ENCODE assay signal across 8 cellular contexts in the genomic region with DNA sequence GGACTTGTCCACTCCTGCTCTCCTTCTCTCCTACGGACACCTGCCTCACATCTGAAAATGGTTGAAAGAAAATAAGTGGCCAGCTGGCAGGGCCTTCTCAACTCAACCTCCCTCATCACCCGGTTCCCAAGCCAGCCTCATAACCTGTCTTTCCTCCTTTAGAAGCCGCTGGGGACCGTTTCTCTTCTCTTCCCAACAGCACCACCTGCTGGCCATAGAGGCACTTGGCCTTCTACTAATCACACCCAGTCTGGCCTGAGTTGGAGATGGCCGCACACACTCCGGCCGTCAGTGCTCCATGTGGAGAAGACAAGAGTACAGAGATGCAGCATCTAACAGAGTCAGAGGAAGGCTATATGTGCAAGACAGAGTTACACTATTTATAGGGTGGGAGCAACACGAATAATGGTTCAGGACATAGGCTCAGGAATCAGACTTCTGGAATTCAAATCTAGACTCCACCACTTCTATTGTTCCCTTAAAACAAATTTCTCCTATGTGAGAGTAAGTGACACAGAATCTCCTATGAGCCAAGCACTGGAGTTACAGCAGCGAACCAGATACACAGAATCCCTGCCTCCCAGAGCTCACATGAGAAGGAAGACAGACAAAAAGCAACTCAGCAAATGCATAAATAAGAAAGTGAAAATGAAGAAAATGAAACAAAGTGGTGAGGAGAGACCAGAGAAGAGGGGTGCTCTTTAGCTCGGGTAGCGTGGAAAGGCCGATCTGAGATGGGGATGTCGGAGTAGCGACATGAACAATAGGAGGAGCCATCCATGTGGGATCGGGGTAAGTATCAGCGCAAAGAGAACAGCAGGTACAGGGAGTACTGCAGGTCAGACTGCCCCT. TPM values are rescaled to one million over a fixed set of nuclear protein-coding genes. Genes with fewer than 3 reads are reported as not detected.
DNase-seq lines count a peak whose midpoint lies in the region; ATAC-seq and TF ChIP-seq lines count a peak whose summit lies in the region.
"Not testable (repeated sequence)": the region's sequence is repeated elsewhere in the genome, so short reads cannot be mapped to it uniquely, and the experiment has no call there.

No MANE protein-coding gene starts in this region.

- H3K27ac Mint-ChIP-seq in activated CD4-positive, alpha-beta T cell treated with anti-CD3 and anti-CD28 coated beads, Interleukin-2, amount 10 ng/mL, durations not matched to agents 24 days and 14 days; chondrocyte (ENCODE audit: unreplicated experiment): not testable (repeated sequence)

- intact Hi-C loops in activated CD4-positive, alpha-beta T cell treated with anti-CD3 and anti-CD28 coated beads, Interleukin-2, amount 10 ng/mL, durations not matched to agents 24 days and 14 days (cut with micrococcal nuclease), result loop anchor here (1.0 to 2.0 kb wide), 2 partner anchors 353 to 568 kb away; no protein-coding TSS in a partner anchor

- not testable (repeated sequence) for H3K36me3 Mint-ChIP-seq in activated CD4-positive, alpha-beta T cell treated with anti-CD3 and anti-CD28 coated beads, Interleukin-2, amount 10 ng/mL, durations not matched to agents 24 days and 14 days (ENCODE audit: low read depth); chondrocyte (ENCODE audit: low read depth)

- DNase-seq in Ammon's horn (ENCODE audit: low spot score) (peak; percentile 73), HK-2 (ENCODE audit: unreplicated experiment) (peak; percentile 49), NCI-H748 (lab: John Stamatoyannopoulos, UW; ENCODE audit: unreplicated experiment) (peak; percentile 68), left lobe of liver (ENCODE audit: low spot score) (peak; percentile 73)
- DNase-seq in activated CD4-positive, alpha-beta T cell treated with anti-CD3 and anti-CD28 coated beads, Interleukin-2, amount 10 ng/mL, durations not matched to agents 24 days and 14 days, result peak; percentile 85
- DNase-seq in chondrocyte (ENCODE audit: low spot score), result not testable (repeated sequence)
- DNase-seq in stimulated activated CD4-positive, alpha-beta T cell treated with anti-CD3 and anti-CD28 coated beads, Interleukin-1b, Interleukin-23, amount 100 ng/mL, for 48 hours, result peak; percentile 59

- not testable (repeated sequence) for H3K4me3 Mint-ChIP-seq in activated CD4-positive, alpha-beta T cell treated with anti-CD3 and anti-CD28 coated beads, Interleukin-2, amount 10 ng/mL, durations not matched to agents 24 days and 14 days; chondrocyte (ENCODE audit: unreplicated experiment)

- H3K9me3 Mint-ChIP-seq in activated CD4-positive, alpha-beta T cell treated with anti-CD3 and anti-CD28 coated beads, Interleukin-2, amount 10 ng/mL, durations not matched to agents 24 days and 14 days; chondrocyte (ENCODE audit: low read depth): not testable (repeated sequence)

- TF ChIP-seq CTCF in chondrocyte (IDR thresholded peaks at IDR 0.05), result peak; percentile 82

- not testable (repeated sequence) for H3K27me3 Mint-ChIP-seq in activated CD4-positive, alpha-beta T cell treated with anti-CD3 and anti-CD28 coated beads, Interleukin-2, amount 10 ng/mL, durations not matched to agents 24 days and 14 days
- H3K27me3 Mint-ChIP-seq in chondrocyte (ENCODE audit: low read depth), result peaks cover 13% of the 10 kb centered on the region

- peak; percentile 87 for ATAC-seq in GM19324 (IDR thresholded peaks at IDR 0.05; ENCODE audit: low FRiP score, unreplicated experiment)
- peak; percentile 99 for ATAC-seq in left lobe of liver

- H3K4me1 Mint-ChIP-seq in activated CD4-positive, alpha-beta T cell treated with anti-CD3 and anti-CD28 coated beads, Interleukin-2, amount 10 ng/mL, durations not matched to agents 24 days and 14 days; chondrocyte (ENCODE audit: low read depth): not testable (repeated sequence)

RNA-seq across cellular contexts. Expression of gene PRR9, which starts 5.9 kb away (rescaled TPM):
- total RNA-seq in activated CD4-positive, alpha-beta T cell treated with anti-CD3 and anti-CD28 coated beads, Interleukin-2, amount 10 ng/mL, durations not matched to agents 24 days and 14 days, result not detected in 2 replicates
- total RNA-seq in chondrocyte, result not detected in 3 replicates
- not detected for total RNA-seq in left lobe of liver

RNA-seq across cellular contexts. Expression of gene LELP1, which starts 20.0 kb away (rescaled TPM):
- not detected in 2 replicates for total RNA-seq in activated CD4-positive, alpha-beta T cell treated with anti-CD3 and anti-CD28 coated beads, Interleukin-2, amount 10 ng/mL, durations not matched to agents 24 days and 14 days
- not detected in 3 replicates for total RNA-seq in chondrocyte
- not detected for total RNA-seq in left lobe of liver

RNA-seq across cellular contexts. Expression of gene LORICRIN, which starts 36.2 kb away (rescaled TPM):
- not detected in 2 replicates for total RNA-seq in activated CD4-positive, alpha-beta T cell treated with anti-CD3 and anti-CD28 coated beads, Interleukin-2, amount 10 ng/mL, durations not matched to agents 24 days and 14 days
- not detected in 3 replicates for total RNA-seq in chondrocyte
- total RNA-seq in left lobe of liver, result not detected
